Comparison of ENCODE assay signal across 19 cellular contexts in genomic region chr9:131824953-131825495, GRCh38.
A peak's percentile ranks its signal among the peaks of the same experiment; 100 is the strongest.
DNase-seq lines count a peak whose midpoint lies in the region; TF ChIP-seq lines count a peak whose summit lies in the region.
"Had no signal": no experiment of that assay in that cellular context is flagged by ENCODE, and none has a peak within 500 bp of the region (broad histone marks: within the 10 kb centered on the region; RNA-seq: fewer than 3 reads in every experiment).

No MANE protein-coding gene starts in this region.

- H3K4me3 Mint-ChIP-seq in activated CD4-positive, alpha-beta T cell treated with anti-CD3 and anti-CD28 coated beads, Interleukin-2, amount 10 ng/mL, durations not matched to agents 7 days and 5 days: no peak overlapping the region
- no peak overlapping the region for H3K4me3 Mint-ChIP-seq in chondrocyte (ENCODE audit: unreplicated experiment)
- H3K4me3 Mint-ChIP-seq: B cell; CD4-positive, alpha-beta T cell; CD8-positive, alpha-beta T cell had no signal

- H3K4me1 ChIP-seq in neuronal stem cell (ENCODE audit: control insufficient read depth in 2 of 2, insufficient read depth in 1 of 2, low read depth in 1 of 2, low read length in 2 of 2): peaks cover 0 to 8% of the 10 kb centered on the region in 2 donors
- H3K4me1 ChIP-seq: A549; BLaER1 treated with 17β-estradiol and CSF1 and Interleukin-3, amounts not matched to agents 10 nM and 100 nM; Caco-2 had no signal

- peaks cover 22% of the 10 kb centered on the region for H3K27me3 Mint-ChIP-seq in activated CD4-positive, alpha-beta T cell treated with anti-CD3 and anti-CD28 coated beads, Interleukin-2, amount 10 ng/mL, durations not matched to agents 7 days and 5 days
- H3K27me3 Mint-ChIP-seq in chondrocyte (ENCODE audit: low read depth): peaks cover 59% of the 10 kb centered on the region

- no peaks in the 10 kb centered on the region for H3K36me3 Mint-ChIP-seq in activated CD4-positive, alpha-beta T cell treated with anti-CD3 and anti-CD28 coated beads, Interleukin-2, amount 10 ng/mL, durations not matched to agents 7 days and 5 days (ENCODE audit: low read depth)
- H3K36me3 Mint-ChIP-seq in chondrocyte (ENCODE audit: low read depth): no peaks in the 10 kb centered on the region
- H3K36me3 Mint-ChIP-seq: CD8-positive, alpha-beta T cell had no signal

- H3K4ac ChIP-seq in neuronal stem cell (ENCODE audit: low read length): no peak overlapping the region

- CTCF ChIA-PET in activated CD4-positive, alpha-beta T cell treated with anti-CD3 and anti-CD28 coated beads, Interleukin-2, amount 10 ng/mL, durations not matched to agents 7 days and 5 days (lab: Charles Lee): interaction anchor here (0.8 kb wide), 1 partner anchor 18 kb away, joined by 3 read pairs; no protein-coding TSS in a partner anchor

- no peak overlapping the region for H4K8ac ChIP-seq in neuronal stem cell (ENCODE audit: low read depth, low read length)

- no peaks in the 10 kb centered on the region for H3K9me3 ChIP-seq in neuronal stem cell (replicated peaks in 1 of 2; ENCODE audit: control insufficient read depth in 2 of 2, insufficient read depth in 1 of 2, low read depth in 1 of 2, low read length in 2 of 2)
- H3K9me3 ChIP-seq: A549, Caco-2 had no signal

- no peak for DNase-seq in activated CD4-positive, alpha-beta T cell treated with anti-CD3 and anti-CD28 coated beads, Interleukin-2, amount 10 ng/mL, durations not matched to agents 7 days and 5 days
- DNase-seq in activated CD4-positive, alpha-beta T cell treated with anti-CD3 and anti-CD28 coated beads for 48 hours: no peak
- peak; percentile 57 for DNase-seq in chondrocyte (ENCODE audit: low spot score)
- DNase-seq in neuronal stem cell (ENCODE audit: low spot score): no peak
- peak; percentile 15 for DNase-seq in posterior vena cava (ENCODE audit: low spot score)
- DNase-seq in superior temporal gyrus (ENCODE audit: extremely low spot score): no peak
- no peak for DNase-seq in NK-92 (lab: John Stamatoyannopoulos, UW; ENCODE audit: unreplicated experiment)
- DNase-seq: AML-193; Caco-2; Calu3; CD4-positive, alpha-beta T cell; CD8-positive, alpha-beta T cell; DMS79 treated with DMSO at 0.1 percent for 48 hours; GF-D8 had no signal

- no peaks in the 10 kb centered on the region for H3K4me1 Mint-ChIP-seq in activated CD4-positive, alpha-beta T cell treated with anti-CD3 and anti-CD28 coated beads, Interleukin-2, amount 10 ng/mL, durations not matched to agents 7 days and 5 days
- H3K4me1 Mint-ChIP-seq in chondrocyte (ENCODE audit: low read depth): no peaks in the 10 kb centered on the region
- H3K4me1 Mint-ChIP-seq: B cell had no signal

- no peak overlapping the region for H2BK12ac ChIP-seq in neuronal stem cell (ENCODE audit: low read length)

- no CpG with 5 or more reads among the region's 15 CpGs for WGBS in neuronal stem cell (ENCODE audit: extremely low coverage in 2 of 2, insufficient read length in 2 of 2, insufficient replicate concordance in 1 of 2), 2 donors

- no peak for TF ChIP-seq CTCF in chondrocyte (IDR thresholded peaks at IDR 0.05)

- no peak overlapping the region for H3K4me2 ChIP-seq in neuronal stem cell (ENCODE audit: insufficient read depth, low read length, poor library complexity, severe bottlenecking)
- H3K4me2 ChIP-seq: A549; BLaER1 treated with 17β-estradiol and CSF1 and Interleukin-3, amounts not matched to agents 10 nM and 100 nM had no signal

- H2BK120ac ChIP-seq in neuronal stem cell (ENCODE audit: low read depth, low read length): no peak overlapping the region

- H2BK15ac ChIP-seq in neuronal stem cell (ENCODE audit: low read length): no peak overlapping the region

- H3K9me3 Mint-ChIP-seq in activated CD4-positive, alpha-beta T cell treated with anti-CD3 and anti-CD28 coated beads, Interleukin-2, amount 10 ng/mL, durations not matched to agents 7 days and 5 days: no peaks in the 10 kb centered on the region
- no peaks in the 10 kb centered on the region for H3K9me3 Mint-ChIP-seq in chondrocyte (ENCODE audit: low read depth)
- H3K9me3 Mint-ChIP-seq: CD4-positive, alpha-beta T cell; CD8-positive, alpha-beta T cell had no signal

- peak overlapping the region; percentile 51 for H3K9ac ChIP-seq in neuronal stem cell (ENCODE audit: low read depth, low read length, poor library complexity)
- H3K9ac ChIP-seq: BLaER1 treated with 17β-estradiol and CSF1 and Interleukin-3, amounts not matched to agents 10 nM and 100 nM had no signal

- H2AFZ ChIP-seq in neuronal stem cell (ENCODE audit: low read length): no peak overlapping the region

- peak overlapping the region; percentile 9 for H3K18ac ChIP-seq in neuronal stem cell (ENCODE audit: low read length)

- H3K79me1 ChIP-seq in neuronal stem cell (ENCODE audit: low read depth, low read length): no peaks in the 10 kb centered on the region

- H3K27me3 ChIP-seq in neuronal stem cell (ENCODE audit: control insufficient read depth in 3 of 3, insufficient read depth in 3 of 3, low read depth in 1 of 3, low read length in 3 of 3): peaks cover 0 to 56% (median 0%) of the 10 kb centered on the region in 3 experiments
- H3K27me3 ChIP-seq: BLaER1 treated with 17β-estradiol and CSF1 and Interleukin-3, amounts not matched to agents 10 nM and 100 nM had no signal

- intact Hi-C loops in posterior vena cava (cut with DNase I): no loop called here

- no peak overlapping the region for H3K4me3 ChIP-seq in neuronal stem cell (ENCODE audit: low read length in 2 of 2)
- H3K4me3 ChIP-seq: A549; BLaER1 treated with 17β-estradiol and CSF1 and Interleukin-3, amounts not matched to agents 10 nM and 100 nM had no signal

- POLR2A ChIA-PET in activated CD4-positive, alpha-beta T cell treated with anti-CD3 and anti-CD28 coated beads, Interleukin-2, amount 10 ng/mL, durations not matched to agents 7 days and 5 days (lab: Charles Lee): no interaction called here

- H3K27ac Mint-ChIP-seq in activated CD4-positive, alpha-beta T cell treated with anti-CD3 and anti-CD28 coated beads, Interleukin-2, amount 10 ng/mL, durations not matched to agents 7 days and 5 days: peak overlapping the region; percentile 64
- no peak overlapping the region for H3K27ac Mint-ChIP-seq in chondrocyte (ENCODE audit: unreplicated experiment)
- H3K27ac Mint-ChIP-seq: B cell; CD4-positive, alpha-beta T cell; CD8-positive, alpha-beta T cell had no signal

- H3K14ac ChIP-seq in neuronal stem cell (ENCODE audit: low read length): no peak overlapping the region

- H3K27ac ChIP-seq in neuronal stem cell (replicated peaks; ENCODE audit: low read length): no peak overlapping the region
- H3K27ac ChIP-seq: 22Rv1; A549; BLaER1 treated with 17β-estradiol and CSF1 and Interleukin-3, amounts not matched to agents 10 nM and 100 nM; C4-2B had no signal

- no peaks in the 10 kb centered on the region for H3K36me3 ChIP-seq in neuronal stem cell (replicated peaks in 1 of 2; ENCODE audit: control insufficient read depth in 2 of 2, insufficient read depth in 2 of 2, low read length in 2 of 2)
- H3K36me3 ChIP-seq: BLaER1 treated with 17β-estradiol and CSF1 and Interleukin-3, amounts not matched to agents 10 nM and 100 nM had no signal

- no peak overlapping the region for H2AK5ac ChIP-seq in neuronal stem cell (ENCODE audit: low read depth, low read length)

- H4K91ac ChIP-seq in neuronal stem cell (ENCODE audit: low read depth, low read length, poor library complexity): no peak overlapping the region

- no peak overlapping the region for H3K23ac ChIP-seq in neuronal stem cell (ENCODE audit: low read depth, low read length, poor library complexity)

- no peak overlapping the region for H2BK5ac ChIP-seq in neuronal stem cell (ENCODE audit: low read length)

Comparison
In these comparisons a context has a peak if more than half of its experiments do, and no peak if none do; other contexts are left out.
1. DNase-seq: peak in chondrocyte (single experiment) and posterior vena cava (single experiment); none in activated CD4-positive, alpha-beta T cell treated with anti-CD3 and anti-CD28 coated beads, Interleukin-2, amount 10 ng/mL, durations not matched to agents 7 days and 5 days (single experiment), activated CD4-positive, alpha-beta T cell treated with anti-CD3 and anti-CD28 coated beads for 48 hours (single experiment), neuronal stem cell (single experiment), superior temporal gyrus (single experiment) and NK-92 (single experiment).